8 cellular contexts compared by ENCODE assay signal in genomic region chr6:25017932-25018581, GRCh38.
DNase-seq lines count a peak whose midpoint lies in the region; ATAC-seq and TF ChIP-seq lines count a peak whose summit lies in the region.

No MANE protein-coding gene starts in this region.

- H3K4me3 ChIP-seq in WI38 (ENCODE audit: low read depth, low read length) = no peak overlapping the region
- H3K4me3 ChIP-seq in cardiac fibroblast (replicated peaks in 1 of 2; ENCODE audit: low read depth in 2 of 2, low read length in 2 of 2) = no peak overlapping the region

- DNase-seq in Ammon's horn (ENCODE audit: low spot score) (peak; percentile 48), MV-4-11 (lab: John Stamatoyannopoulos, UW) (peak; percentile 60), cardiac fibroblast (ENCODE audit: low read depth in 2 of 2) (peak; percentile 88 to 91), left lobe of liver (ENCODE audit: low spot score) (no peak), NCI-H2107 treated with DMSO at 0.1 percent for 48 hours (lab: John Stamatoyannopoulos, UW; ENCODE audit: unreplicated experiment) (no peak)
- DNase-seq in stimulated activated CD8-positive, alpha-beta memory T cell treated with anti-CD3 and anti-CD28 coated beads, Interleukin-15, amount 100 ng/mL, for 1 hour (ENCODE audit: low read depth) = peak; percentile 70

- peak; percentile 52 for TF ChIP-seq CTCF in WI38 (IDR thresholded peaks at IDR 0.05; ENCODE audit: low read depth, low read length)
- TF ChIP-seq CTCF in cardiac fibroblast (IDR thresholded peaks at IDR 0.05; ENCODE audit: low read depth, low read length) = peak; percentile 78

- ATAC-seq in GM21367 (IDR thresholded peaks at IDR 0.05; ENCODE audit: unreplicated experiment) (peak; percentile 70), left lobe of liver (peak; percentile 88)

Comparison
In these comparisons a context has a peak if more than half of its experiments do, and no peak if none do; other contexts are left out.
1. DNase-seq: peak in Ammon's horn (single experiment), MV-4-11 (single experiment), cardiac fibroblast (2 of 2) and stimulated activated CD8-positive, alpha-beta memory T cell treated with anti-CD3 and anti-CD28 coated beads, Interleukin-15, amount 100 ng/mL, for 1 hour (single experiment); none in left lobe of liver (single experiment) and NCI-H2107 treated with DMSO at 0.1 percent for 48 hours (single experiment).